In the genomic region with DNA sequence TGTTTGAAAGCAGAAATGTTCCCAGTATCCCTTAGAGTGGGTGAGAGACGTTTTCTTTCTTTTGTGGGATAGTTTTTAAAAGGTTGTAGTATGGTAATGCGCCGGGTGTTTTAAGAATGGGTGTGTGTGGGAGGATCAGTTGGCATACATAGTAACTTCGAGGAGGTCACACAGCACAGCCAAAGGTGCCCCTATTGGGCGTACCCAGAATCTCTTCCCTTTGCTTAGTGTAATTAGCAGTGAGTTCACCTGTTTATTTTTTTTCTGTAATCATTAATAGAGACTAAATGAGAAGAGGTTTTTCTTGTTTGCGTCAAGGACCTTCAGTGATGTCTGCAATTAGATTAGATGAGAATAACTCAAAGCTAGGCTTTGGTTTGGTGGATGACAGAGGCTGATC, we compare ENCODE assay signal across 8 cellular contexts. TPM values are rescaled to one million over a fixed set of nuclear protein-coding genes. Genes with fewer than 3 reads are reported as not detected.
DNase-seq lines count a peak whose midpoint lies in the region; ATAC-seq, FAIRE-seq and TF ChIP-seq lines count a peak whose summit lies in the region.

No MANE protein-coding gene starts in this region.

- ATAC-seq in psoas muscle = no peak
- ATAC-seq in HG03139 (IDR thresholded peaks at IDR 0.05; ENCODE audit: unreplicated experiment) = no peak
- ATAC-seq in GM18858 (IDR thresholded peaks at IDR 0.05; ENCODE audit: unreplicated experiment) = no peak

- no peak overlapping the region for H3K9ac ChIP-seq in H1 (replicated peaks in 1 of 4; ENCODE audit: extremely low read depth in 1 of 4, low read depth in 3 of 4, low read length in 3 of 4)

- WGBS in H1 (ENCODE audit: extremely low coverage in 1 of 2, insufficient coverage in 1 of 2, insufficient read length in 1 of 2, insufficient replicate concordance in 2 of 2, low coverage in 1 of 2, low lambda C conversion rate in 2 of 2, missing lambda C conversion rate in 1 of 2), 2 experiments = 35% methylated on average over 6 of the region's 6 CpGs; no CpG with 5 or more reads in 1 of the 2 experiments
- WGBS in psoas muscle, 3 donors = 25 to 45% (median 35%) methylated on average over 6 of the region's 6 CpGs

- no peak for FAIRE-seq in H1 (lab: Jason Lieb, UNC)

- H3K4me3 ChIP-seq in GM06990 (replicated peaks; ENCODE audit: low read depth, low read length) (peak overlapping the region; percentile 75), MG63 (peak overlapping the region; percentile 60), H1 (ENCODE audit: extremely low read depth in 1 of 4, insufficient read depth in 2 of 4, low read depth in 3 of 4, low read length in 4 of 4) (peak overlapping the region; percentile 83 to 97 (median 90); a peak in 7 of 8 replicates), psoas muscle (peak overlapping the region; percentile 94)

- H2BK15ac ChIP-seq in H1 (ENCODE audit: low read length) = no peak overlapping the region

- no peak overlapping the region for H3K56ac ChIP-seq in H1 (replicated peaks; ENCODE audit: insufficient read length, low read depth, low read length)

- no peak overlapping the region for H3K27ac Mint-ChIP-seq in HFFc6

- no peak overlapping the region for H3K23ac ChIP-seq in H1 (ENCODE audit: insufficient read length)

- H4K91ac ChIP-seq in H1 (replicated peaks; ENCODE audit: insufficient read length, low read length) = no peak overlapping the region

- no peak for TF ChIP-seq POLR2A in H1 (IDR thresholded peaks at IDR 0.05; ENCODE audit: control extremely low read depth in 1 of 2, low read depth in 2 of 2, low read length in 2 of 2)

- H3K27me3 ChIP-seq in GM06990 (replicated peaks; ENCODE audit: control insufficient read depth, insufficient read depth, low read length) (no peaks in the 10 kb centered on the region), MG63 (no peaks in the 10 kb centered on the region), H1 (replicated peaks in 1 of 4; ENCODE audit: control insufficient read depth in 3 of 4, extremely low read depth in 1 of 4, insufficient read depth in 3 of 4, low read length in 3 of 4) (no peaks in the 10 kb centered on the region), psoas muscle (ENCODE audit: insufficient read depth in 3 of 3, low read length in 2 of 3) (no peaks in the 10 kb centered on the region)

- H2BK20ac ChIP-seq in H1 (ENCODE audit: low read length) = no peak overlapping the region

- CTCF ChIA-PET in H1 (lab: Charles Lee; ENCODE audit: partially characterized antibody) = interaction anchor here (1.2 to 1.7 kb wide), 4 partner anchors 18 to 52 kb away, joined by 3 to 5 read pairs (median 3); no protein-coding TSS in a partner anchor

- H3K4me2 ChIP-seq in H1 (ENCODE audit: insufficient read depth in 1 of 2, low read depth in 2 of 2, low read length in 2 of 2) = peak overlapping the region; percentile 85 to 96

- peaks cover 8 to 71% of the 10 kb centered on the region in 2 experiments for H3K79me2 ChIP-seq in H1 (ENCODE audit: control insufficient read depth in 1 of 2, insufficient read depth in 2 of 2, low read length in 2 of 2)

- H2BK12ac ChIP-seq in H1 (ENCODE audit: low read depth, low read length) = no peak overlapping the region

- H3K4me3 Mint-ChIP-seq in HFFc6 = no peak overlapping the region

- H3K23me2 ChIP-seq in H1 (ENCODE audit: low read depth, low read length) = peaks cover 11% of the 10 kb centered on the region

- peaks cover 0 to 13% (median 5%) of the 10 kb centered on the region in 4 experiments; a peak in 5 of 7 replicates for H3K4me1 ChIP-seq in H1 (replicated peaks in 1 of 4; ENCODE audit: control insufficient read depth in 3 of 4, insufficient read depth in 4 of 4, low read length in 3 of 4)
- H3K4me1 ChIP-seq in psoas muscle = peaks cover 38% of the 10 kb centered on the region

- peaks cover 23% of the 10 kb centered on the region for H3K4me1 Mint-ChIP-seq in HFFc6 (ENCODE audit: low read depth)

- no peak for DNase-seq in GM06990 (ENCODE audit: extremely low read depth, insufficient read length)
- no peak for DNase-seq in MG63
- DNase-seq in H1 (ENCODE audit: low read depth in 1 of 2, low spot score in 2 of 2) = no peak
- no peak for DNase-seq in psoas muscle
- no peak for DNase-seq in HFFc6
- DNase-seq in NK-92 treated with Interleukin-12 subunit alpha and Interleukin-12 subunit beta, amount 100 ng/mL, for 24 hours (lab: John Stamatoyannopoulos, UW) = no peak

- H2AK5ac ChIP-seq in H1 (ENCODE audit: low read depth, low read length) = no peak overlapping the region

- TF ChIP-seq CTCF in GM06990 (IDR thresholded peaks at IDR 0.05; ENCODE audit: insufficient read depth, low read length, poor library complexity, severe bottlenecking) = peak; percentile 10
- TF ChIP-seq CTCF in H1 (IDR thresholded peaks at IDR 0.05; ENCODE audit: control extremely low read depth in 1 of 3, insufficient read depth in 1 of 3, low read depth in 1 of 3, low read length in 3 of 3) = peak in 1 of 3 experiments; percentile 10; a peak in 1 of 4 replicates
- no peak for TF ChIP-seq CTCF in psoas muscle (IDR thresholded peaks at IDR 0.05)
- TF ChIP-seq CTCF in HFFc6 (IDR thresholded peaks at IDR 0.05) = no peak

- H3K27ac ChIP-seq in H1 (ENCODE audit: low read depth, low read length) (no peak overlapping the region), psoas muscle (no peak overlapping the region)

- H4K20me1 ChIP-seq in H1 (replicated peaks in 1 of 2; ENCODE audit: control insufficient read depth in 1 of 2, insufficient read depth in 2 of 2, low read length in 2 of 2) = peaks cover 2 to 11% of the 10 kb centered on the region in 2 experiments

- no peak overlapping the region for H4K5ac ChIP-seq in H1 (ENCODE audit: insufficient read length, low read depth, low read length)

- H2AFZ ChIP-seq in H1 (ENCODE audit: low read length) = no peak overlapping the region

- POLR2A ChIA-PET in H1 (lab: Charles Lee; ENCODE audit: partially characterized antibody) = interaction anchor here (0.9 to 1.6 kb wide), 4 partner anchors 11 to 34 kb away, joined by 3 to 7 read pairs (median 3); no protein-coding TSS in a partner anchor

- intact Hi-C loops in psoas muscle (cut with DNase I) = loop anchor here in 1 of 2 donors (5.0 kb wide), 2 partner anchors 33 to 222 kb away; partner anchors contain the start of gene WIPF3

- no peak overlapping the region for H3K4ac ChIP-seq in H1 (replicated peaks; ENCODE audit: insufficient read length, low read depth, low read length)

- H3K79me1 ChIP-seq in H1 (ENCODE audit: low read depth, low read length) = peaks cover 2% of the 10 kb centered on the region; the same call in 1 of the 2 replicates

- H2BK5ac ChIP-seq in H1 (ENCODE audit: low read depth, low read length) = no peak overlapping the region

- no peak overlapping the region for H3K14ac ChIP-seq in H1 (ENCODE audit: insufficient read length)

- no peaks in the 10 kb centered on the region for H3K9me3 ChIP-seq in MG63
- H3K9me3 ChIP-seq in H1 (ENCODE audit: insufficient read depth in 2 of 2, low read depth in 1 of 2, low read length in 1 of 2) = no peaks in the 10 kb centered on the region
- H3K9me3 ChIP-seq in psoas muscle = no peaks in the 10 kb centered on the region

- no peak overlapping the region for H3K18ac ChIP-seq in H1 (ENCODE audit: extremely low read depth, low read length)

- no peak overlapping the region for H2BK120ac ChIP-seq in H1 (replicated peaks; ENCODE audit: low read depth, low read length)

- H3K36me3 Mint-ChIP-seq in HFFc6 (ENCODE audit: low read depth) = peaks cover 4% of the 10 kb centered on the region; the same call in 1 of the 2 replicates

- H3K27me3 Mint-ChIP-seq in HFFc6 (ENCODE audit: insufficient read depth) = no peaks in the 10 kb centered on the region; the same call in 1 of the 2 replicates

- no peak for TF ChIP-seq EP300 in H1 (IDR thresholded peaks at IDR 0.05; ENCODE audit: borderline replicate concordance in 1 of 2, low read depth in 2 of 2, low read length in 2 of 2)

- no peaks in the 10 kb centered on the region for H3K9me3 Mint-ChIP-seq in HFFc6

- no peak; a peak in 1 of 4 replicates for TF ChIP-seq RAD21 in H1 (IDR thresholded peaks at IDR 0.05 in 1 of 2, conservative IDR thresholded peaks at IDR 0.05 in 1 of 2; ENCODE audit: low read depth in 2 of 2, low read length in 2 of 2)

- H4K8ac ChIP-seq in H1 (ENCODE audit: extremely low read depth, insufficient read depth, low read length) = no peak overlapping the region

- no peaks in the 10 kb centered on the region for H3K36me3 ChIP-seq in GM06990 (ENCODE audit: control insufficient read depth, insufficient read depth, low read length)
- no peaks in the 10 kb centered on the region for H3K36me3 ChIP-seq in MG63
- H3K36me3 ChIP-seq in H1 (ENCODE audit: control insufficient read depth in 2 of 4, insufficient read depth in 4 of 4, low read length in 3 of 4) = no peaks in the 10 kb centered on the region
- no peaks in the 10 kb centered on the region for H3K36me3 ChIP-seq in psoas muscle (ENCODE audit: insufficient read depth in 1 of 2, low read depth in 1 of 2)

RNA-seq across cellular contexts. Expression of gene PLEKHA8, which starts 1.5 kb away (rescaled TPM):
- 8.6 and 10.6 TPM in 2 replicates for total RNA-seq in MG63 (2014; rRNA removed; shearing (Covaris generic); ENCODE audit: low replicate concordance)
- total RNA-seq in H1 (2021; fragmentation: NEBNext Ultra II Directional; extraction: Animal tissue kit (Norgen Biotek cat#: 25700)) = 42.0 and 44.0 TPM in 2 replicates
- polyA plus RNA-seq in H1 (2011; rRNA removed) = 6.6 and 10.7 TPM in 2 replicates
- polyA plus RNA-seq in H1 (2011; cell fraction: cytosol; rRNA removed) = 11.9 TPM
- 9.0 TPM for polyA plus RNA-seq in H1 (2011; cell fraction: nucleus; rRNA removed)
- polyA plus RNA-seq in H1 (2012, experiment 1 of 2) = 12.6 to 22.0 TPM (median 17.5 TPM) in 4 replicates
- 1.7 TPM for polyA plus RNA-seq in H1 (2012, experiment 2 of 2)
- polyA plus RNA-seq in H1 (2013, experiment 1 of 2) = 17.8 TPM
- polyA plus RNA-seq in H1 (2013, experiment 2 of 2) = 16.9 TPM
- polyA minus RNA-seq in H1 (2011; rRNA and poly(A)+ RNA removed) = 25.3 and 34.8 TPM in 2 replicates
- 14.1 TPM for polyA minus RNA-seq in H1 (2011; cell fraction: cytosol; rRNA and poly(A)+ RNA removed)
- polyA minus RNA-seq in H1 (2011; cell fraction: nucleus; rRNA and poly(A)+ RNA removed) = 37.1 TPM
- total RNA-seq in psoas muscle = 1 to 10 TPM; 3.7 to 4.0 (median 3.7) TPM
- 1 to 10 TPM; 1.3 to 3.0 (median 1.5) TPM for polyA plus RNA-seq in psoas muscle
- 10 to 100 TPM in 2 of 6 experiments, 1 to 10 TPM in 4; 9.1 to 10.1 (median 9.6) TPM for total RNA-seq in HFFc6 (2021; fragmentation: NEBNext Ultra II Directional; extraction: Animal tissue kit (Norgen Biotek cat#: 25700))

RNA-seq across cellular contexts. Expression of gene FKBP14, which starts 3.2 kb away (rescaled TPM):
- 8.1 and 16.1 TPM in 2 replicates for total RNA-seq in MG63 (2014; rRNA removed; shearing (Covaris generic); ENCODE audit: low replicate concordance)
- 20.2 and 20.7 TPM in 2 replicates for total RNA-seq in H1 (2021; fragmentation: NEBNext Ultra II Directional; extraction: Animal tissue kit (Norgen Biotek cat#: 25700))
- 2.2 and 3.2 TPM in 2 replicates for polyA plus RNA-seq in H1 (2011; rRNA removed)
- 5.4 TPM for polyA plus RNA-seq in H1 (2011; cell fraction: cytosol; rRNA removed)
- polyA plus RNA-seq in H1 (2011; cell fraction: nucleus; rRNA removed) = 1.1 TPM
- 4.8 to 12.2 TPM (median 8.4 TPM) in 4 replicates for polyA plus RNA-seq in H1 (2012, experiment 1 of 2)
- 0.84 TPM for polyA plus RNA-seq in H1 (2012, experiment 2 of 2)
- polyA plus RNA-seq in H1 (2013, experiment 1 of 2) = 18.6 TPM
- polyA plus RNA-seq in H1 (2013, experiment 2 of 2) = 25.1 TPM
- 7.9 and 12.5 TPM in 2 replicates for polyA minus RNA-seq in H1 (2011; rRNA and poly(A)+ RNA removed)
- polyA minus RNA-seq in H1 (2011; cell fraction: cytosol; rRNA and poly(A)+ RNA removed) = 3.2 TPM
- 8.8 TPM for polyA minus RNA-seq in H1 (2011; cell fraction: nucleus; rRNA and poly(A)+ RNA removed)
- total RNA-seq in psoas muscle = 1 to 10 TPM; 4.1 to 5.0 (median 4.5) TPM
- polyA plus RNA-seq in psoas muscle = 1 to 10 TPM in 2 of 3 donors, under 1 TPM in 1; 0.97 to 4.6 (median 2.6) TPM
- 10 to 100 TPM; 60.0 to 73.0 (median 64.4) TPM for total RNA-seq in HFFc6 (2021; fragmentation: NEBNext Ultra II Directional; extraction: Animal tissue kit (Norgen Biotek cat#: 25700))

RNA-seq across cellular contexts. Expression of gene SCRN1, which starts 40.1 kb away (rescaled TPM):
- total RNA-seq in MG63 (2014; rRNA removed; shearing (Covaris generic); ENCODE audit: low replicate concordance) = 29.0 and 35.7 TPM in 2 replicates
- 70.5 and 75.8 TPM in 2 replicates for total RNA-seq in H1 (2021; fragmentation: NEBNext Ultra II Directional; extraction: Animal tissue kit (Norgen Biotek cat#: 25700))
- polyA plus RNA-seq in H1 (2011; rRNA removed) (27.5 and 36.0 TPM in 2 replicates), psoas muscle (1 to 10 TPM in 2 of 3 donors, under 1 TPM in 1; 0.80 to 1.3 (median 1.2) TPM)
- polyA plus RNA-seq in H1 (2011; cell fraction: cytosol; rRNA removed) = 40.2 TPM
- 33.7 TPM for polyA plus RNA-seq in H1 (2011; cell fraction: nucleus; rRNA removed)
- polyA plus RNA-seq in H1 (2012, experiment 1 of 2) = 48.4 to 57.9 TPM (median 50.8 TPM) in 4 replicates
- 4.6 TPM for polyA plus RNA-seq in H1 (2012, experiment 2 of 2)
- 46.3 TPM for polyA plus RNA-seq in H1 (2013, experiment 1 of 2)
- 47.2 TPM for polyA plus RNA-seq in H1 (2013, experiment 2 of 2)
- polyA minus RNA-seq in H1 (2011; rRNA and poly(A)+ RNA removed) = 81.7 and 98.3 TPM in 2 replicates
- 42.4 TPM for polyA minus RNA-seq in H1 (2011; cell fraction: cytosol; rRNA and poly(A)+ RNA removed)
- 30.0 TPM for polyA minus RNA-seq in H1 (2011; cell fraction: nucleus; rRNA and poly(A)+ RNA removed)
- 1 to 10 TPM; 2.6 to 6.7 (median 3.3) TPM for total RNA-seq in psoas muscle
- 100 to 1,000 TPM; 137 to 168 (median 145) TPM for total RNA-seq in HFFc6 (2021; fragmentation: NEBNext Ultra II Directional; extraction: Animal tissue kit (Norgen Biotek cat#: 25700))
